In the genomic region with DNA sequence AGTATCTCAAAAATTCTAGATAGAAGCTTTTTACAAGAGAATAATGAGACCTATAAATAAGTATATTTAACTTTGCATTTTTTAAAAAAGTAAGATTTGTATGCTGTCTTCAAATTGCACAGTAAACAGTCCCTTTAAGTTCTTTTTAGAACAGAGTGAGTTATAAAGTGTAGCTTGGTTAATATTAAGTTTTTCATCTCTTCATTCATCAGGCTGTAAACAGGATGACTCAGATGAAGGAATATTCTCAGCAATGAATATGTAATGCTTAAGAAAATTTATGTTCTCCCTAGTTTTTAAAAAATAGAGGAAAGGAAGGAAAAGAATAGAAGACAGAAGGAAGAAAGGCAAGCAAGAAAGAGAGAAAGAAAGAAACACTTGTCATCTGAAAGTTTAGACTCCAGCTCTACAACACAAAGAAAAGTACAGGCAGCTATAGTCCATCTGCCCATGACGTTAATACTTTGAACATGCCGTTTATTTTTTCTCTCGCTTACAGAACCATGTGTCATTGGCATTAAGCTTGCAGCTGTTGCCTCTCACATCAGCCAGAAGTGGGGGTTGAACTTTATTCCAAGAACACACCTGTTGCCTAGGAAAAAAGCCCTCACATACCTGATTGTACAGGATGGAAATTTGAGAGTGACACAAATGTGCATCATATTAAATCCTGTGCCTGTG, we compare ENCODE assay signal across 18 cellular contexts. TPM values are rescaled to one million over a fixed set of nuclear protein-coding genes. Genes with fewer than 3 reads are reported as not detected.
DNase-seq lines count a peak whose midpoint lies in the region; ATAC-seq, FAIRE-seq and TF ChIP-seq lines count a peak whose summit lies in the region.
"Had no signal": no experiment of that assay in that cellular context is flagged by ENCODE, and none has a peak within 500 bp of the region (broad histone marks: within the 10 kb centered on the region; RNA-seq: fewer than 3 reads in every experiment).

No MANE protein-coding gene starts in this region.

- ATAC-seq in CD4-positive, alpha-beta T cell (ENCODE audit: poor library complexity), result no peak
- ATAC-seq in HG03460 (IDR thresholded peaks at IDR 0.05; ENCODE audit: unreplicated experiment), result no peak
- ATAC-seq: activated T-helper 17 cell treated with anti-CD3 and anti-CD28 coated beads, Interleukin-2, amount 50 U/mL, for 72 hours; T-helper 17 cell had no signal

- no peak overlapping the region for H3K4me3 ChIP-seq in left ventricle myocardium inferior
- H3K4me3 ChIP-seq in small intestine (ENCODE audit: low read depth in 1 of 2, low read length in 2 of 2), result no peak overlapping the region

- intact Hi-C loops in left ventricle myocardium inferior (cut with micrococcal nuclease), result no loop called here
- intact Hi-C loops in CD4-positive, alpha-beta T cell (cut with DNase I, micrococcal nuclease), result no loop called here

- no peaks in the 10 kb centered on the region for H3K27me3 ChIP-seq in left ventricle myocardium inferior (ENCODE audit: low read depth)
- no peaks in the 10 kb centered on the region for H3K27me3 ChIP-seq in small intestine (ENCODE audit: control insufficient read depth in 2 of 2, insufficient read depth in 2 of 2, low read length in 2 of 2)
- no peaks in the 10 kb centered on the region for H3K27me3 ChIP-seq in CD4-positive, alpha-beta T cell (ENCODE audit: control insufficient read depth, insufficient read depth, low read length)

- no peaks in the 10 kb centered on the region for H3K36me3 ChIP-seq in left ventricle myocardium inferior
- H3K36me3 ChIP-seq in small intestine (ENCODE audit: control insufficient read depth in 2 of 2, insufficient read depth in 2 of 2, low read length in 2 of 2), result no peaks in the 10 kb centered on the region

- no peaks in the 10 kb centered on the region for H3K9me3 ChIP-seq in left ventricle myocardium inferior (replicated peaks)
- H3K9me3 ChIP-seq in small intestine (ENCODE audit: control insufficient read depth, low read depth), result no peaks in the 10 kb centered on the region
- no peaks in the 10 kb centered on the region for H3K9me3 ChIP-seq in CD4-positive, alpha-beta T cell (ENCODE audit: control insufficient read depth, low read length)

- H3K4me1 Mint-ChIP-seq in activated naive CD4-positive, alpha-beta T cell treated with anti-CD3 and anti-CD28 coated beads, Interleukin-2, amount 10 ng/mL, durations not matched to agents 7 days and 5 days, result no peaks in the 10 kb centered on the region
- no peaks in the 10 kb centered on the region for H3K4me1 Mint-ChIP-seq in CD4-positive, alpha-beta T cell (ENCODE audit: low read depth)
- H3K4me1 Mint-ChIP-seq: activated T-helper 17 cell treated with anti-CD3 and anti-CD28 coated beads, Interleukin-2, amount 50 U/mL, for 72 hours; memory B cell; T-helper 17 cell had no signal

- H3K27ac ChIP-seq in left ventricle myocardium inferior (replicated peaks) (peak overlapping the region; percentile 54), small intestine (ENCODE audit: low read depth in 1 of 2, low read length in 1 of 2) (no peak overlapping the region)
- no peak overlapping the region for H3K27ac ChIP-seq in CD4-positive, alpha-beta T cell (ENCODE audit: low read depth, low read length)

- CTCF ChIA-PET in activated naive CD4-positive, alpha-beta T cell treated with anti-CD3 and anti-CD28 coated beads, Interleukin-2, amount 10 ng/mL, durations not matched to agents 7 days and 5 days (lab: Charles Lee), result no interaction called here
- CTCF ChIA-PET in CD4-positive, alpha-beta T cell (lab: Charles Lee), result no interaction called here

- H3K4me1 ChIP-seq in left ventricle myocardium inferior, result peaks cover 17% of the 10 kb centered on the region
- H3K4me1 ChIP-seq in small intestine (ENCODE audit: control insufficient read depth in 2 of 2, insufficient read depth in 1 of 2, low read depth in 1 of 2, low read length in 1 of 2), result no peaks in the 10 kb centered on the region

- peak overlapping the region; percentile 8 for H3K27ac Mint-ChIP-seq in activated naive CD4-positive, alpha-beta T cell treated with anti-CD3 and anti-CD28 coated beads, Interleukin-2, amount 10 ng/mL, durations not matched to agents 7 days and 5 days
- H3K27ac Mint-ChIP-seq in CD4-positive, alpha-beta T cell, result no peak overlapping the region
- H3K27ac Mint-ChIP-seq: activated T-helper 17 cell treated with anti-CD3 and anti-CD28 coated beads, Interleukin-2, amount 50 U/mL, for 72 hours; memory B cell; T-helper 17 cell had no signal

- no peak overlapping the region for H3K4me3 Mint-ChIP-seq in activated naive CD4-positive, alpha-beta T cell treated with anti-CD3 and anti-CD28 coated beads, Interleukin-2, amount 10 ng/mL, durations not matched to agents 7 days and 5 days
- H3K4me3 Mint-ChIP-seq in CD4-positive, alpha-beta T cell, result no peak overlapping the region
- H3K4me3 Mint-ChIP-seq: activated T-helper 17 cell treated with anti-CD3 and anti-CD28 coated beads, Interleukin-2, amount 50 U/mL, for 72 hours; memory B cell; T-helper 17 cell had no signal

- no peak for FAIRE-seq in small intestine (lab: Jason Lieb, UNC)
- FAIRE-seq: GM12892, GM19239 had no signal

- 11 to 40% (median 25%) methylated on average over 3 of the region's 3 CpGs for WGBS in small intestine, 3 donors

- H3K27me3 Mint-ChIP-seq in activated naive CD4-positive, alpha-beta T cell treated with anti-CD3 and anti-CD28 coated beads, Interleukin-2, amount 10 ng/mL, durations not matched to agents 7 days and 5 days, result no peaks in the 10 kb centered on the region
- peaks cover 14% of the 10 kb centered on the region for H3K27me3 Mint-ChIP-seq in CD4-positive, alpha-beta T cell

- TF ChIP-seq CTCF in left ventricle myocardium inferior (IDR thresholded peaks at IDR 0.05; ENCODE audit: borderline replicate concordance), result no peak
- TF ChIP-seq CTCF in CD4-positive, alpha-beta T cell (IDR thresholded peaks at IDR 0.05), result no peak

- DNase-seq in activated naive CD4-positive, alpha-beta T cell treated with anti-CD3 and anti-CD28 coated beads, Interleukin-2, amount 10 ng/mL, durations not matched to agents 7 days and 5 days, result no peak
- DNase-seq in activated naive CD4-positive, alpha-beta T cell treated with Interleukin-2 at 50 U/mL for 16 hours, result no peak
- DNase-seq in NCI-H82 (lab: John Stamatoyannopoulos, UW), result peak; percentile 96
- no peak for DNase-seq in left ventricle myocardium inferior
- DNase-seq in small intestine, result peak; percentile 24
- no peak for DNase-seq in CD4-positive, alpha-beta T cell
- DNase-seq in cerebellar cortex (ENCODE audit: low spot score), result no peak
- DNase-seq: DND-41; MV-4-11; posterior cingulate gyrus; stimulated activated CD4-positive, alpha-beta T cell treated with anti-CD3 and anti-CD28 coated beads, Interleukin-4, amount 100 ng/mL, for 24 hours; stimulated activated naive CD4-positive, alpha-beta T cell; T-helper 17 cell had no signal

- POLR2A ChIA-PET in CD4-positive, alpha-beta T cell (lab: Charles Lee), result no interaction called here

- H3K9me3 Mint-ChIP-seq in activated naive CD4-positive, alpha-beta T cell treated with anti-CD3 and anti-CD28 coated beads, Interleukin-2, amount 10 ng/mL, durations not matched to agents 7 days and 5 days, result no peaks in the 10 kb centered on the region
- no peaks in the 10 kb centered on the region for H3K9me3 Mint-ChIP-seq in CD4-positive, alpha-beta T cell
- H3K9me3 Mint-ChIP-seq: activated T-helper 17 cell treated with anti-CD3 and anti-CD28 coated beads, Interleukin-2, amount 50 U/mL, for 72 hours had no signal

- H3K36me3 Mint-ChIP-seq in activated naive CD4-positive, alpha-beta T cell treated with anti-CD3 and anti-CD28 coated beads, Interleukin-2, amount 10 ng/mL, durations not matched to agents 7 days and 5 days, result no peaks in the 10 kb centered on the region
- no peaks in the 10 kb centered on the region for H3K36me3 Mint-ChIP-seq in CD4-positive, alpha-beta T cell (ENCODE audit: low read depth)
- H3K36me3 Mint-ChIP-seq: memory B cell had no signal

RNA-seq across cellular contexts. Expression of a gene that starts 36.1 kb away (rescaled TPM):
- 149 TPM for total RNA-seq in left ventricle myocardium inferior
- polyA plus RNA-seq in small intestine, result 1 to 10 TPM in 2 of 3 donors, under 1 TPM in 1; 0.89 to 3.0 (median 2.7) TPM
- not detected for total RNA-seq in CD4-positive, alpha-beta T cell
- total RNA-seq: activated T-helper 17 cell treated with anti-CD3 and anti-CD28 coated beads, Interleukin-2, amount 50 U/mL, for 72 hours; T-helper 17 cell had no signal

Comparison
In these comparisons a context has a peak if more than half of its experiments do, and no peak if none do; other contexts are left out.
1. DNase-seq: peak in NCI-H82 (single experiment) and small intestine (single experiment); none in activated naive CD4-positive, alpha-beta T cell treated with anti-CD3 and anti-CD28 coated beads, Interleukin-2, amount 10 ng/mL, durations not matched to agents 7 days and 5 days (single experiment), activated naive CD4-positive, alpha-beta T cell treated with Interleukin-2 at 50 U/mL for 16 hours (single experiment), left ventricle myocardium inferior (single experiment), CD4-positive, alpha-beta T cell (0 of 10) and cerebellar cortex (single experiment).
2. RNA of a gene that starts 36.1 kb away (total RNA-seq): 149 TPM in left ventricle myocardium inferior (single experiment); not detected in CD4-positive, alpha-beta T cell; every median in the first group is over 100 times any median in the second.